ENCODE assay signal across 8 cellular contexts in the genomic region with DNA sequence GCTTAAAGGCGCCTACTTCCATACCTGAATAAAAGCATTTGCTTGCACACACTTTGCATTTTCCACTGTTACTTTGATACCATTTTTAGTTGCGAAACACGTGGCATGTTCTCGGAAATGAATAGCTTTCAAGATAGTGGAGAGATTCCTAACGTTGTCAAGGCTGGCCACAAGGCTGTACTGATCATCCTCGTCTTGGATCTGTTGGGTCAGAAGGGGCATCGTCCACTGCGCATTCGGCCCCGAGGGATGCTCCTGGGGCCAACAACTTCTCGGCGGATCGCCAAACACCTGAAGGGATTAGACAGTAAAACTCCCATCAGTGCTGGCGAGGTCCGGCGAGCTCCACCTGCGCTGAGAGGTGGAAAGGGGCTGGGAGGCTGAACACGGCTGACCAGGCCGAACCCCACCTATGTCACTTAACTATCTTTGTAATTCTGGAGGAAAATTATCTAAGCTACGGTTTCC. TPM values are rescaled to one million over a fixed set of nuclear protein-coding genes. Genes with fewer than 3 reads are reported as not detected.
A peak's percentile ranks its signal among the peaks of the same experiment; 100 is the strongest.
DNase-seq lines count a peak whose midpoint lies in the region; ATAC-seq and TF ChIP-seq lines count a peak whose summit lies in the region.

No MANE protein-coding gene starts in this region.

- H3K9ac ChIP-seq in endodermal cell (ENCODE audit: extremely low read depth, low read length, poor library complexity, severe bottlenecking) = peak overlapping the region; percentile 95

- no peaks in the 10 kb centered on the region for H3K9me3 ChIP-seq in SJCRH30 (replicated peaks)
- H3K9me3 ChIP-seq in endodermal cell (ENCODE audit: control insufficient read depth, low read length) = no peaks in the 10 kb centered on the region
- no peaks in the 10 kb centered on the region for H3K9me3 ChIP-seq in muscle layer of duodenum (ENCODE audit: control insufficient read depth in 1 of 2, low read length in 2 of 2)

- peak; percentile 52 for DNase-seq in AG10803 (ENCODE audit: low read depth)
- peak in 1 of 2 experiments; percentile 13 for DNase-seq in SJCRH30
- DNase-seq in endodermal cell = no peak
- no peak for DNase-seq in NCI-H1105 (lab: John Stamatoyannopoulos, UW)
- DNase-seq in hippocampal formation (lab: John Stamatoyannopoulos, UW) = no peak

- H3K4me3 ChIP-seq in AG10803 (ENCODE audit: low read length) = peak overlapping the region; percentile 91
- H3K4me3 ChIP-seq in SJCRH30 = peak overlapping the region; percentile 97
- H3K4me3 ChIP-seq in endodermal cell (ENCODE audit: low read length) = peak overlapping the region; percentile 97
- H3K4me3 ChIP-seq in muscle layer of duodenum (ENCODE audit: low read depth in 1 of 2, low read length in 2 of 2) = peak overlapping the region; percentile 98 to 99

- peaks cover 26% of the 10 kb centered on the region for H3K36me3 Mint-ChIP-seq in endodermal cell (ENCODE audit: low read depth)

- peaks cover 37% of the 10 kb centered on the region for H3K36me3 ChIP-seq in SJCRH30
- peaks cover 45% of the 10 kb centered on the region for H3K36me3 ChIP-seq in endodermal cell (ENCODE audit: control insufficient read depth, insufficient read depth, low read length)
- peaks cover 15 to 20% of the 10 kb centered on the region in 2 donors for H3K36me3 ChIP-seq in muscle layer of duodenum (ENCODE audit: control insufficient read depth in 1 of 2, insufficient read depth in 2 of 2, low read length in 2 of 2)

- WGBS in endodermal cell (ENCODE audit: insufficient coverage in 1 of 2, insufficient read length in 1 of 2), 2 experiments = 3 to 5% methylated on average over 15 to 20 of the region's 20 CpGs

- H3K4me3 Mint-ChIP-seq in endodermal cell = no peak overlapping the region

- H3K9me3 Mint-ChIP-seq in endodermal cell = no peaks in the 10 kb centered on the region

- H3K27me3 ChIP-seq in SJCRH30 (no peaks in the 10 kb centered on the region), endodermal cell (ENCODE audit: control insufficient read depth, insufficient read depth, low read length, poor library complexity, severe bottlenecking) (no peaks in the 10 kb centered on the region), muscle layer of duodenum (ENCODE audit: low read depth, low read length) (no peaks in the 10 kb centered on the region)

- peaks cover 14% of the 10 kb centered on the region for H3K4me1 ChIP-seq in SJCRH30
- H3K4me1 ChIP-seq in endodermal cell (ENCODE audit: control insufficient read depth, insufficient read depth, low read length) = no peaks in the 10 kb centered on the region
- peaks cover 21 to 38% of the 10 kb centered on the region in 2 donors for H3K4me1 ChIP-seq in muscle layer of duodenum (ENCODE audit: control insufficient read depth in 1 of 2, insufficient read depth in 2 of 2, low read length in 2 of 2)

- peaks cover 26% of the 10 kb centered on the region for H3K4me1 Mint-ChIP-seq in endodermal cell

- peak; percentile 27 for ATAC-seq in GM18909 (IDR thresholded peaks at IDR 0.05; ENCODE audit: poor library complexity, unreplicated experiment)
- ATAC-seq in HG03097 (IDR thresholded peaks at IDR 0.05; ENCODE audit: low FRiP score, unreplicated experiment) = peak; percentile 15

- H3K27ac ChIP-seq in SJCRH30 (peak overlapping the region; percentile 86), endodermal cell (ENCODE audit: low read depth, low read length) (no peak overlapping the region), muscle layer of duodenum (ENCODE audit: low read length) (peak overlapping the region; percentile 92)

- H3K27me3 Mint-ChIP-seq in endodermal cell (ENCODE audit: insufficient read depth) = no peaks in the 10 kb centered on the region

- TF ChIP-seq CTCF in AG10803 (conservative IDR thresholded peaks at IDR 0.05; ENCODE audit: low read length) = no peak
- no peak for TF ChIP-seq CTCF in endodermal cell (conservative IDR thresholded peaks at IDR 0.05)

- no peak overlapping the region for H3K27ac Mint-ChIP-seq in endodermal cell

RNA-seq across cellular contexts. Expression of a gene that starts 0.6 kb away (rescaled TPM):
- 64.9 and 65.8 TPM in 2 replicates for total RNA-seq in SJCRH30 (2014; rRNA removed; shearing (Covaris generic))
- 10 to 100 TPM; 29.3 to 29.8 TPM for total RNA-seq in endodermal cell
- 37.1 TPM for polyA plus RNA-seq in endodermal cell (2013, experiment 1 of 2)
- polyA plus RNA-seq in endodermal cell (2013, experiment 2 of 2) = 35.3 TPM

RNA-seq across cellular contexts. Expression of a gene that starts 0.8 kb away (rescaled TPM):
- 145 and 161 TPM in 2 replicates for total RNA-seq in SJCRH30 (2014; rRNA removed; shearing (Covaris generic))
- 10 to 100 TPM; 46.0 to 54.7 TPM for total RNA-seq in endodermal cell
- 45.1 TPM for polyA plus RNA-seq in endodermal cell (2013, experiment 1 of 2)
- polyA plus RNA-seq in endodermal cell (2013, experiment 2 of 2) = 43.8 TPM

RNA-seq across cellular contexts. Expression of a gene that starts 14.7 kb away (rescaled TPM):
- total RNA-seq in SJCRH30 (2014; rRNA removed; shearing (Covaris generic)) = 64.9 and 68.8 TPM in 2 replicates
- total RNA-seq in endodermal cell = 10 to 100 TPM; 49.6 to 53.5 TPM
- polyA plus RNA-seq in endodermal cell (2013, experiment 1 of 2) = 49.4 TPM
- polyA plus RNA-seq in endodermal cell (2013, experiment 2 of 2) = 51.5 TPM
